9 cellular contexts compared by ENCODE assay signal in genomic region chr6:149862901-149863595, GRCh38. TPM values are rescaled to one million over a fixed set of nuclear protein-coding genes. Genes with fewer than 3 reads are reported as not detected.
DNase-seq lines count a peak whose midpoint lies in the region; ATAC-seq, FAIRE-seq and TF ChIP-seq lines count a peak whose summit lies in the region.
"Had no signal": no experiment of that assay in that cellular context is flagged by ENCODE, and none has a peak within 500 bp of the region (broad histone marks: within the 10 kb centered on the region; RNA-seq: fewer than 3 reads in every experiment).

No MANE protein-coding gene starts in this region.

- no peaks in the 10 kb centered on the region for H3K36me3 ChIP-seq in H1 (ENCODE audit: control insufficient read depth in 2 of 4, insufficient read depth in 4 of 4, low read length in 3 of 4)
- H3K36me3 ChIP-seq in lower lobe of right lung = no peaks in the 10 kb centered on the region

- H4K5ac ChIP-seq in H1 (ENCODE audit: insufficient read length, low read depth, low read length) = no peak overlapping the region

- no peak overlapping the region for H3K23ac ChIP-seq in H1 (ENCODE audit: insufficient read length)

- no peak overlapping the region for H2BK12ac ChIP-seq in H1 (ENCODE audit: low read depth, low read length)

- no peaks in the 10 kb centered on the region for H3K36me3 Mint-ChIP-seq in activated CD4-positive, alpha-beta T cell treated with anti-CD3 and anti-CD28 coated beads, Interleukin-2, amount 10 ng/mL, durations not matched to agents 24 days and 14 days (ENCODE audit: low read depth)

- TF ChIP-seq RAD21 in H1 (IDR thresholded peaks at IDR 0.05 in 1 of 2, conservative IDR thresholded peaks at IDR 0.05 in 1 of 2; ENCODE audit: low read depth in 2 of 2, low read length in 2 of 2) = no peak

- H3K9ac ChIP-seq in H1 (replicated peaks in 1 of 4; ENCODE audit: extremely low read depth in 1 of 4, low read depth in 3 of 4, low read length in 3 of 4) = peak overlapping the region; percentile 51 to 94 (median 66); a peak in 5 of 7 replicates

- H3K14ac ChIP-seq in H1 (ENCODE audit: insufficient read length) = no peak overlapping the region

- H3K27ac ChIP-seq in H1 (ENCODE audit: low read depth, low read length) (no peak overlapping the region), lower lobe of right lung (peak overlapping the region; percentile 91)

- peaks cover 18% of the 10 kb centered on the region for H3K4me1 Mint-ChIP-seq in activated CD4-positive, alpha-beta T cell treated with anti-CD3 and anti-CD28 coated beads, Interleukin-2, amount 10 ng/mL, durations not matched to agents 24 days and 14 days

- no peaks in the 10 kb centered on the region for H3K9me3 Mint-ChIP-seq in activated CD4-positive, alpha-beta T cell treated with anti-CD3 and anti-CD28 coated beads, Interleukin-2, amount 10 ng/mL, durations not matched to agents 24 days and 14 days

- no peak overlapping the region for H2AFZ ChIP-seq in H1 (ENCODE audit: low read length)

- FAIRE-seq in H1 (lab: Jason Lieb, UNC) = no peak
- FAIRE-seq: G401.6 had no signal

- H3K27me3 Mint-ChIP-seq in activated CD4-positive, alpha-beta T cell treated with anti-CD3 and anti-CD28 coated beads, Interleukin-2, amount 10 ng/mL, durations not matched to agents 24 days and 14 days = peaks cover 30% of the 10 kb centered on the region

- H3K4me1 ChIP-seq in H1 (replicated peaks in 1 of 4; ENCODE audit: control insufficient read depth in 3 of 4, insufficient read depth in 4 of 4, low read length in 3 of 4) (peaks cover 4 to 16% (median 11%) of the 10 kb centered on the region in 4 experiments; a peak in 6 of 7 replicates), lower lobe of right lung (peaks cover 33% of the 10 kb centered on the region)

- H3K79me2 ChIP-seq in H1 (ENCODE audit: control insufficient read depth in 1 of 2, insufficient read depth in 2 of 2, low read length in 2 of 2) = peaks cover 0 to 10% of the 10 kb centered on the region in 2 experiments; a peak in 2 of 4 replicates

- H3K23me2 ChIP-seq in H1 (ENCODE audit: low read depth, low read length) = peaks cover 12% of the 10 kb centered on the region; the same call in 1 of the 2 replicates

- H3K4me3 ChIP-seq in H1 (ENCODE audit: extremely low read depth in 1 of 4, insufficient read depth in 2 of 4, low read depth in 3 of 4, low read length in 4 of 4) (peak overlapping the region; percentile 48 to 80 (median 74)), lower lobe of right lung (peak overlapping the region; percentile 75)

- H3K4me2 ChIP-seq in H1 (ENCODE audit: insufficient read depth in 1 of 2, low read depth in 2 of 2, low read length in 2 of 2) = peak overlapping the region; percentile 56 to 99

- H2BK15ac ChIP-seq in H1 (ENCODE audit: low read length) = no peak overlapping the region

- H3K27me3 ChIP-seq in H1 (replicated peaks in 1 of 4; ENCODE audit: control insufficient read depth in 3 of 4, extremely low read depth in 1 of 4, insufficient read depth in 3 of 4, low read length in 3 of 4) (peaks cover 0 to 13% (median 5%) of the 10 kb centered on the region in 4 experiments; a peak in 5 of 7 replicates), lower lobe of right lung (ENCODE audit: low read depth) (no peaks in the 10 kb centered on the region)

- DNase-seq in NCI-H187 (lab: John Stamatoyannopoulos, UW) (peak; percentile 49 to 56), NCI-H187 treated with DMSO at 0.1 percent for 48 hours (lab: John Stamatoyannopoulos, UW) (no peak), NCI-H146 treated with DMSO at 0.1 percent for 48 hours (lab: John Stamatoyannopoulos, UW; ENCODE audit: unreplicated experiment) (peak; percentile 54), H1 (ENCODE audit: low read depth in 1 of 2, low spot score in 2 of 2) (peak in 1 of 2 experiments; percentile 73), lower lobe of right lung (peak; percentile 82)
- DNase-seq in activated CD4-positive, alpha-beta T cell treated with anti-CD3 and anti-CD28 coated beads, Interleukin-2, amount 10 ng/mL, durations not matched to agents 24 days and 14 days = peak; percentile 81
- peak; percentile 28 to 30 for DNase-seq in stimulated activated CD8-positive, alpha-beta memory T cell treated with anti-CD3 and anti-CD28 coated beads, Interleukin-2, amount 100 ng/mL, for 48 hours (ENCODE audit: low read depth in 2 of 2)

- CTCF ChIA-PET in H1 (lab: Charles Lee; ENCODE audit: partially characterized antibody) = interaction anchor here (1.3 to 6.1 kb wide), 5 partner anchors 12 to 27 kb away, joined by 3 to 33 read pairs (median 8); no protein-coding TSS in a partner anchor

- intact Hi-C loops in activated CD4-positive, alpha-beta T cell treated with anti-CD3 and anti-CD28 coated beads, Interleukin-2, amount 10 ng/mL, durations not matched to agents 24 days and 14 days (cut with micrococcal nuclease) = loop anchor here (5.0 kb wide), 1 partner anchor 296 kb away; the partner anchor contains the start of gene GINM1
- intact Hi-C loops in lower lobe of right lung (cut with DNase I) = no loop called here

- no peak overlapping the region for H3K56ac ChIP-seq in H1 (replicated peaks; ENCODE audit: insufficient read length, low read depth, low read length)

- peak overlapping the region; percentile 83 for H3K4me3 Mint-ChIP-seq in activated CD4-positive, alpha-beta T cell treated with anti-CD3 and anti-CD28 coated beads, Interleukin-2, amount 10 ng/mL, durations not matched to agents 24 days and 14 days

- H4K8ac ChIP-seq in H1 (ENCODE audit: extremely low read depth, insufficient read depth, low read length) = peak overlapping the region; percentile 86; the same call in 1 of the 2 replicates

- H4K91ac ChIP-seq in H1 (replicated peaks; ENCODE audit: insufficient read length, low read length) = no peak overlapping the region

- POLR2A ChIA-PET in H1 (lab: Charles Lee; ENCODE audit: partially characterized antibody) = interaction anchor here (0.7 to 2.1 kb wide), 5 partner anchors 8 to 341 kb away, joined by 3 to 6 read pairs (median 4); partner anchors contain the start of gene LATS1

- TF ChIP-seq CTCF in H1 (IDR thresholded peaks at IDR 0.05; ENCODE audit: control extremely low read depth in 1 of 3, insufficient read depth in 1 of 3, low read depth in 1 of 3, low read length in 3 of 3) (no peak), lower lobe of right lung (IDR thresholded peaks at IDR 0.05) (no peak)

- no peak overlapping the region for H3K4ac ChIP-seq in H1 (replicated peaks; ENCODE audit: insufficient read length, low read depth, low read length)

- WGBS in H1 (ENCODE audit: extremely low coverage in 1 of 2, insufficient coverage in 1 of 2, insufficient read length in 1 of 2, insufficient replicate concordance in 2 of 2, low coverage in 1 of 2, low lambda C conversion rate in 2 of 2, missing lambda C conversion rate in 1 of 2), 2 experiments = 6% methylated on average over 49 of the region's 54 CpGs; no CpG with 5 or more reads in 1 of the 2 experiments

- no peak overlapping the region for H2BK20ac ChIP-seq in H1 (ENCODE audit: low read length)

- peaks cover 4 to 13% of the 10 kb centered on the region in 2 experiments for H4K20me1 ChIP-seq in H1 (replicated peaks in 1 of 2; ENCODE audit: control insufficient read depth in 1 of 2, insufficient read depth in 2 of 2, low read length in 2 of 2)

- peak; percentile 35 for ATAC-seq in HG02642 (IDR thresholded peaks at IDR 0.05; ENCODE audit: poor library complexity, unreplicated experiment)
- ATAC-seq in lower lobe of right lung = peak; percentile 78 to 82

- no peaks in the 10 kb centered on the region for H3K9me3 ChIP-seq in H1 (ENCODE audit: insufficient read depth in 2 of 2, low read depth in 1 of 2, low read length in 1 of 2)
- H3K9me3 ChIP-seq in lower lobe of right lung = no peaks in the 10 kb centered on the region

- no peak overlapping the region for H2AK5ac ChIP-seq in H1 (ENCODE audit: low read depth, low read length)

- H2BK120ac ChIP-seq in H1 (replicated peaks; ENCODE audit: low read depth, low read length) = no peak overlapping the region

- no peak overlapping the region; the same call in 1 of the 2 replicates for H3K18ac ChIP-seq in H1 (ENCODE audit: extremely low read depth, low read length)

- peaks cover 6% of the 10 kb centered on the region; the same call in 1 of the 2 replicates for H3K79me1 ChIP-seq in H1 (ENCODE audit: low read depth, low read length)

- TF ChIP-seq EP300 in H1 (IDR thresholded peaks at IDR 0.05; ENCODE audit: borderline replicate concordance in 1 of 2, low read depth in 2 of 2, low read length in 2 of 2) = no peak

- TF ChIP-seq POLR2A in H1 (IDR thresholded peaks at IDR 0.05; ENCODE audit: control extremely low read depth in 1 of 2, low read depth in 2 of 2, low read length in 2 of 2) = no peak

- no peak overlapping the region for H2BK5ac ChIP-seq in H1 (ENCODE audit: low read depth, low read length)

- H3K27ac Mint-ChIP-seq in activated CD4-positive, alpha-beta T cell treated with anti-CD3 and anti-CD28 coated beads, Interleukin-2, amount 10 ng/mL, durations not matched to agents 24 days and 14 days = peak overlapping the region; percentile 2

RNA-seq across cellular contexts. Expression of gene LRP11, which starts 1.1 kb away (rescaled TPM):
- total RNA-seq in activated CD4-positive, alpha-beta T cell treated with anti-CD3 and anti-CD28 coated beads, Interleukin-2, amount 10 ng/mL, durations not matched to agents 24 days and 14 days = 3.7 TPM in 2 replicates
- total RNA-seq in H1 (2021; fragmentation: NEBNext Ultra II Directional; extraction: Animal tissue kit (Norgen Biotek cat#: 25700)) = 20.0 TPM in 2 replicates
- 10.8 and 11.0 TPM in 2 replicates for polyA plus RNA-seq in H1 (2011; rRNA removed)
- 12.8 TPM for polyA plus RNA-seq in H1 (2011; cell fraction: cytosol; rRNA removed)
- polyA plus RNA-seq in H1 (2011; cell fraction: nucleus; rRNA removed) = 12.1 TPM
- polyA plus RNA-seq in H1 (2012, experiment 1 of 2) = 10.4 to 13.8 TPM (median 11.3 TPM) in 4 replicates
- 2.4 TPM for polyA plus RNA-seq in H1 (2012, experiment 2 of 2)
- 13.3 TPM for polyA plus RNA-seq in H1 (2013, experiment 1 of 2)
- 15.4 TPM for polyA plus RNA-seq in H1 (2013, experiment 2 of 2)
- 21.4 and 22.7 TPM in 2 replicates for polyA minus RNA-seq in H1 (2011; rRNA and poly(A)+ RNA removed)
- 13.1 TPM for polyA minus RNA-seq in H1 (2011; cell fraction: cytosol; rRNA and poly(A)+ RNA removed)
- polyA minus RNA-seq in H1 (2011; cell fraction: nucleus; rRNA and poly(A)+ RNA removed) = 11.2 TPM
- 38.3 TPM for total RNA-seq in lower lobe of right lung

RNA-seq across cellular contexts. Expression of gene RAET1E, which starts 34.9 kb away (rescaled TPM):
- not detected in 2 replicates for total RNA-seq in activated CD4-positive, alpha-beta T cell treated with anti-CD3 and anti-CD28 coated beads, Interleukin-2, amount 10 ng/mL, durations not matched to agents 24 days and 14 days
- not detected in 2 replicates for total RNA-seq in H1 (2021; fragmentation: NEBNext Ultra II Directional; extraction: Animal tissue kit (Norgen Biotek cat#: 25700))
- polyA plus RNA-seq in H1 (2011; rRNA removed) = not detected in 2 replicates
- not detected for polyA plus RNA-seq in H1 (2011; cell fraction: cytosol; rRNA removed)
- not detected for polyA plus RNA-seq in H1 (2011; cell fraction: nucleus; rRNA removed)
- not detected in 4 replicates for polyA plus RNA-seq in H1 (2012, experiment 1 of 2)
- polyA plus RNA-seq in H1 (2012, experiment 2 of 2) = not detected
- not detected for polyA plus RNA-seq in H1 (2013, experiment 1 of 2)
- polyA plus RNA-seq in H1 (2013, experiment 2 of 2) = not detected
- polyA minus RNA-seq in H1 (2011; rRNA and poly(A)+ RNA removed) = not detected in 2 replicates
- polyA minus RNA-seq in H1 (2011; cell fraction: cytosol; rRNA and poly(A)+ RNA removed) = not detected
- not detected for polyA minus RNA-seq in H1 (2011; cell fraction: nucleus; rRNA and poly(A)+ RNA removed)
- total RNA-seq in lower lobe of right lung = not detected

RNA-seq across cellular contexts. Expression of gene RAET1G, which starts 59.9 kb away (rescaled TPM):
- total RNA-seq in activated CD4-positive, alpha-beta T cell treated with anti-CD3 and anti-CD28 coated beads, Interleukin-2, amount 10 ng/mL, durations not matched to agents 24 days and 14 days = not detected in 2 replicates
- not detected in 2 replicates for total RNA-seq in H1 (2021; fragmentation: NEBNext Ultra II Directional; extraction: Animal tissue kit (Norgen Biotek cat#: 25700))
- polyA plus RNA-seq in H1 (2011; rRNA removed) = 0.08 and 0.16 TPM in 2 replicates
- polyA plus RNA-seq in H1 (2011; cell fraction: cytosol; rRNA removed) = not detected
- polyA plus RNA-seq in H1 (2011; cell fraction: nucleus; rRNA removed) = not detected
- polyA plus RNA-seq in H1 (2012, experiment 1 of 2) = 0.23 to 0.31 TPM in 2 of 4 replicates, not detected in the others
- polyA plus RNA-seq in H1 (2012, experiment 2 of 2) = not detected
- polyA plus RNA-seq in H1 (2013, experiment 1 of 2) = 0.08 TPM
- 0.09 TPM for polyA plus RNA-seq in H1 (2013, experiment 2 of 2)
- polyA minus RNA-seq in H1 (2011; rRNA and poly(A)+ RNA removed) = not detected in 2 replicates
- polyA minus RNA-seq in H1 (2011; cell fraction: cytosol; rRNA and poly(A)+ RNA removed) = not detected
- not detected for polyA minus RNA-seq in H1 (2011; cell fraction: nucleus; rRNA and poly(A)+ RNA removed)
- total RNA-seq in lower lobe of right lung = 0.83 TPM
